2 cellular contexts compared by ENCODE assay signal in genomic region chr12:113939867-113940266, GRCh38.
TF ChIP-seq lines count a peak whose summit lies in the region.

No MANE protein-coding gene starts in this region.

TF ChIP-seq in HepG2, 621 proteins besides CTCF, POLR2A, EP300 and RAD21:
- TF ChIP-seq AGO2 (optimal IDR thresholded peaks at IDR 0.05; ENCODE audit: low read depth, low read length) (peak; percentile 41), ZNF335 (CRISPR knock-in tag; IDR thresholded peaks at IDR 0.05) (no peak), ATF7 (IDR thresholded peaks at IDR 0.05) (no peak), ATF7 (CRISPR knock-in tag; IDR thresholded peaks at IDR 0.05) (no peak), ZMAT3 (CRISPR knock-in tag; conservative IDR thresholded peaks at IDR 0.05) (no peak), ZNF337 (CRISPR knock-in tag; IDR thresholded peaks at IDR 0.05; ENCODE audit: borderline replicate concordance, low read depth) (no peak), JUN (CRISPR knock-in tag; IDR thresholded peaks at IDR 0.05) (no peak)
TF ChIP-seq in HepG2: peak in this region for 1.

TF ChIP-seq in IMR-90, 13 proteins besides CTCF, POLR2A, EP300 and RAD21:
- TF ChIP-seq SMC3 (IDR thresholded peaks at IDR 0.05; ENCODE audit: low read depth, low read length) (no peak), CEBPB (IDR thresholded peaks at IDR 0.05; ENCODE audit: low read depth, low read length) (no peak), CHD1 (IDR thresholded peaks at IDR 0.05; ENCODE audit: low read depth, low read length) (no peak)
TF ChIP-seq in IMR-90: peak in this region for 0.
